18 cellular contexts compared by ENCODE assay signal in the genomic region with DNA sequence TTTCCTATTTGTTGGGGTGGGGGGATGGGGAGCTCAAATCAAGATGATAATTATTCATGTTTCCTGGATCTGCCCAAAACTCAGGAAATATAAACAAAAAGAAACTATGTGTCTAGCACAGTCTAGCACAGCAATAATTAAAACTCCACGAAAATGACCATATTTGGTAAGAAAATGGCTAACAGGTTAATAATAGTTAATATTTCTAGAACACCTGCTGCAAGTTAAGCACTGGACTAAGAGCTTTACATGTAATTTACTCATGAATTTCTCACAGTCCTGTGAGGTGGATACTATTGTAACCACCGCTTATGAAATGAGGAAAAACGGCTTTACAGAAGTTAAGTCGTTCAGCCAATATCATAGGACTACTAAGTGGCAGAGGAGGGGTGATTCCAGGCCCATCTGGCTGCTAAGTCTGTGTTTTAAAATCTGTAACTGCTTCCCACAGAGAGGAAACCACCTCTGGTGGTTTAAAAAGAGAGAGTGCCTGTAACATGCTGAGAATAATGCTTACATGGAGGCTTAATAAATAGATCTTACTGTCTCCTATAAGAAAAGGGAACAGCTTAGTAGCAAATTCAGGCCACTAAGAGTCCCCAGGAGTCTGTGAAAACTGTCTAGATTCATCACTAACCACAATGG. TPM values are rescaled to one million over a fixed set of nuclear protein-coding genes. Genes with fewer than 3 reads are reported as not detected.
A peak's percentile ranks its signal among the peaks of the same experiment; 100 is the strongest.
DNase-seq lines count a peak whose midpoint lies in the region; ATAC-seq and TF ChIP-seq lines count a peak whose summit lies in the region.
"Had no signal": no experiment of that assay in that cellular context is flagged by ENCODE, and none has a peak within 500 bp of the region (broad histone marks: within the 10 kb centered on the region; RNA-seq: fewer than 3 reads in every experiment).

No MANE protein-coding gene starts in this region.

- no peaks in the 10 kb centered on the region for H3K27me3 ChIP-seq in gastroesophageal sphincter
- H3K27me3 ChIP-seq: gastrocnemius medialis, suprapubic skin had no signal

- POLR2A ChIA-PET in HEK293 (lab: Yijun Ruan, JAX) = no interaction called here

- CTCF ChIA-PET in HEK293 (lab: Yijun Ruan, JAX) = interaction anchor here (1.1 to 1.3 kb wide), 4 partner anchors 11 to 209 kb away, joined by 3 to 11 read pairs (median 3); no protein-coding TSS in a partner anchor

- no peak overlapping the region for H3K27ac ChIP-seq in HEK293 (ENCODE audit: extremely low read depth, low read depth, low read length)
- peak overlapping the region; percentile 43 to 64 (median 55) for H3K27ac ChIP-seq in gastroesophageal sphincter
- H3K27ac ChIP-seq: PC-9, spleen, suprapubic skin had no signal

- TF ChIP-seq POLR2A in gastroesophageal sphincter (IDR thresholded peaks at IDR 0.05) = no peak

- H3K4me1 ChIP-seq in HEK293 (ENCODE audit: control insufficient read depth, insufficient read depth, low read length) = no peaks in the 10 kb centered on the region; the same call in 1 of the 2 replicates
- peaks cover 6 to 53% (median 15%) of the 10 kb centered on the region in 3 donors for H3K4me1 ChIP-seq in gastroesophageal sphincter

- intact Hi-C loops in cardiac septum (cut with DNase I) = no loop called here

- no peak for TF ChIP-seq EP300 in gastroesophageal sphincter (IDR thresholded peaks at IDR 0.05)

- TF ChIP-seq CTCF in HEK293 (tag by site-specific recombination; IDR thresholded peaks at IDR 0.05) (no peak), gastroesophageal sphincter (IDR thresholded peaks at IDR 0.05) (no peak)

- peak; percentile 68 for DNase-seq in Jurkat, Clone E6-1 (ENCODE audit: low read depth, low spot score)
- DNase-seq in cardiac septum (ENCODE audit: low spot score) (no peak), NCI-H748 treated with DMSO at 0.1 percent for 48 hours (lab: John Stamatoyannopoulos, UW) (no peak)
- no peak for DNase-seq in stimulated activated naive CD4-positive, alpha-beta T cell (lab: John Stamatoyannopoulos, UW)
- DNase-seq: activated CD8-positive, alpha-beta memory T cell treated with anti-CD3 and anti-CD28 coated beads for 24 hours; gastrocnemius medialis; left cardiac atrium; NCI-H2029 treated with DMSO at 0.1 percent for 48 hours; NCI-H526 treated with DMSO at 0.1 percent for 48 hours; PC-9; spleen; T-helper 2 cell had no signal

- H3K36me3 ChIP-seq in HEK293 (ENCODE audit: control insufficient read depth in 2 of 2, insufficient read depth in 1 of 2, low read length in 2 of 2) (no peaks in the 10 kb centered on the region), gastroesophageal sphincter (no peaks in the 10 kb centered on the region)
- H3K36me3 ChIP-seq: gastrocnemius medialis, spleen, suprapubic skin had no signal

- H3K4me3 ChIP-seq in HEK293 (ENCODE audit: low read depth, low read length) = no peak overlapping the region
- no peak overlapping the region for H3K4me3 ChIP-seq in Jurkat, Clone E6-1 (ENCODE audit: low read length)
- H3K4me3 ChIP-seq in gastroesophageal sphincter = no peak overlapping the region
- H3K4me3 ChIP-seq: gastrocnemius medialis, GM23338, PC-9, spleen, suprapubic skin had no signal

- WGBS in gastroesophageal sphincter (ENCODE audit: low coverage in 1 of 2), 2 donors = 55 to 76% methylated on average over 4 of the region's 4 CpGs

- ATAC-seq in GM18909 (IDR thresholded peaks at IDR 0.05; ENCODE audit: poor library complexity, unreplicated experiment) (peak; percentile 76), gastroesophageal sphincter (no peak), HG03045 (IDR thresholded peaks at IDR 0.05; ENCODE audit: unreplicated experiment) (no peak)
- ATAC-seq: gastrocnemius medialis, GM23338, left cardiac atrium had no signal

- H3K9me3 ChIP-seq in HEK293 (ENCODE audit: control insufficient read depth, insufficient read depth, low read depth, low read length) (no peaks in the 10 kb centered on the region), gastroesophageal sphincter (no peaks in the 10 kb centered on the region)
- H3K9me3 ChIP-seq: gastrocnemius medialis, spleen, suprapubic skin had no signal

TF ChIP-seq in HEK293, 187 proteins besides CTCF, POLR2A, EP300 and RAD21:
- TF ChIP-seq ZIC2 (tag by site-specific recombination; IDR thresholded peaks at IDR 0.05) (peak; percentile 36; the same call in 1 of the 2 replicates), ZNF768 (tag by site-specific recombination; IDR thresholded peaks at IDR 0.05) (no peak), ZNF530 (tag by site-specific recombination; IDR thresholded peaks at IDR 0.05; ENCODE audit: low read depth) (no peak)
- TF ChIP-seq, protein P1, sequence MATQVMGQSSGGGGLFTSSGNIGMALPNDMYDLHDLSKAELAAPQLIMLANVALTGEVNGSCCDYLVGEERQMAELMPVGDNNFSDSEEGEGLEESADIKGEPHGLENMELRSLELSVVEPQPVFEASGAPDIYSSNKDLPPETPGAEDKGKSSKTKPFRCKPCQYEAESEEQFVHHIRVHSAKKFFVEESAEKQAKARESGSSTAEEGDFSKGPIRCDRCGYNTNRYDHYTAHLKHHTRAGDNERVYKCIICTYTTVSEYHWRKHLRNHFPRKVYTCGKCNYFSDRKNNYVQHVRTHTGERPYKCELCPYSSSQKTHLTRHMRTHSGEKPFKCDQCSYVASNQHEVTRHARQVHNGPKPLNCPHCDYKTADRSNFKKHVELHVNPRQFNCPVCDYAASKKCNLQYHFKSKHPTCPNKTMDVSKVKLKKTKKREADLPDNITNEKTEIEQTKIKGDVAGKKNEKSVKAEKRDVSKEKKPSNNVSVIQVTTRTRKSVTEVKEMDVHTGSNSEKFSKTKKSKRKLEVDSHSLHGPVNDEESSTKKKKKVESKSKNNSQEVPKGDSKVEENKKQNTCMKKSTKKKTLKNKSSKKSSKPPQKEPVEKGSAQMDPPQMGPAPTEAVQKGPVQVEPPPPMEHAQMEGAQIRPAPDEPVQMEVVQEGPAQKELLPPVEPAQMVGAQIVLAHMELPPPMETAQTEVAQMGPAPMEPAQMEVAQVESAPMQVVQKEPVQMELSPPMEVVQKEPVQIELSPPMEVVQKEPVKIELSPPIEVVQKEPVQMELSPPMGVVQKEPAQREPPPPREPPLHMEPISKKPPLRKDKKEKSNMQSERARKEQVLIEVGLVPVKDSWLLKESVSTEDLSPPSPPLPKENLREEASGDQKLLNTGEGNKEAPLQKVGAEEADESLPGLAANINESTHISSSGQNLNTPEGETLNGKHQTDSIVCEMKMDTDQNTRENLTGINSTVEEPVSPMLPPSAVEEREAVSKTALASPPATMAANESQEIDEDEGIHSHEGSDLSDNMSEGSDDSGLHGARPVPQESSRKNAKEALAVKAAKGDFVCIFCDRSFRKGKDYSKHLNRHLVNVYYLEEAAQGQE (tag by site-specific recombination; IDR thresholded peaks at IDR 0.05) = no peak
- TF ChIP-seq, protein P2, sequence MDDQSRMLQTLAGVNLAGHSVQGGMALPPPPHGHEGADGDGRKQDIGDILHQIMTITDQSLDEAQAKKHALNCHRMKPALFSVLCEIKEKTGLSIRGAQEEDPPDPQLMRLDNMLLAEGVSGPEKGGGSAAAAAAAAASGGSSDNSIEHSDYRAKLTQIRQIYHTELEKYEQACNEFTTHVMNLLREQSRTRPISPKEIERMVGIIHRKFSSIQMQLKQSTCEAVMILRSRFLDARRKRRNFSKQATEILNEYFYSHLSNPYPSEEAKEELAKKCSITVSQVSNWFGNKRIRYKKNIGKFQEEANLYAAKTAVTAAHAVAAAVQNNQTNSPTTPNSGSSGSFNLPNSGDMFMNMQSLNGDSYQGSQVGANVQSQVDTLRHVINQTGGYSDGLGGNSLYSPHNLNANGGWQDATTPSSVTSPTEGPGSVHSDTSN (CRISPR knock-in tag; IDR thresholded peaks at IDR 0.05) = no peak

RNA-seq across cellular contexts. Expression of a gene that starts 11.0 kb away (rescaled TPM):
- polyA plus RNA-seq in Jurkat, Clone E6-1 (2012; ENCODE audit: insufficient read depth, insufficient read length) = 15.8 TPM
- total RNA-seq in gastroesophageal sphincter (100 to 1,000 TPM; 136 to 215 (median 176) TPM), cardiac septum (60.1 TPM)
